1 cellular context compared by ENCODE assay signal in genomic region chr2:150866431-150866830, GRCh38.
TF ChIP-seq lines count a peak whose summit lies in the region.

No MANE protein-coding gene starts in this region.

TF ChIP-seq in K562, 482 proteins besides CTCF, POLR2A, EP300 and RAD21 (continued from another document):
- TF ChIP-seq CEBPZ (IDR thresholded peaks at IDR 0.05; ENCODE audit: borderline replicate concordance, low read depth, low read length): no peak
- peak; percentile 8; the same call in 1 of the 2 replicates for TF ChIP-seq TEAD4 (IDR thresholded peaks at IDR 0.05; ENCODE audit: low read length)
- TF ChIP-seq TEAD4 (CRISPR knock-in tag; IDR thresholded peaks at IDR 0.05; ENCODE audit: borderline replicate concordance): no peak
- TF ChIP-seq TCF3 (CRISPR knock-in tag; IDR thresholded peaks at IDR 0.05): peak; percentile 50
